Comparison of ENCODE assay signal across 8 cellular contexts in the genomic region with DNA sequence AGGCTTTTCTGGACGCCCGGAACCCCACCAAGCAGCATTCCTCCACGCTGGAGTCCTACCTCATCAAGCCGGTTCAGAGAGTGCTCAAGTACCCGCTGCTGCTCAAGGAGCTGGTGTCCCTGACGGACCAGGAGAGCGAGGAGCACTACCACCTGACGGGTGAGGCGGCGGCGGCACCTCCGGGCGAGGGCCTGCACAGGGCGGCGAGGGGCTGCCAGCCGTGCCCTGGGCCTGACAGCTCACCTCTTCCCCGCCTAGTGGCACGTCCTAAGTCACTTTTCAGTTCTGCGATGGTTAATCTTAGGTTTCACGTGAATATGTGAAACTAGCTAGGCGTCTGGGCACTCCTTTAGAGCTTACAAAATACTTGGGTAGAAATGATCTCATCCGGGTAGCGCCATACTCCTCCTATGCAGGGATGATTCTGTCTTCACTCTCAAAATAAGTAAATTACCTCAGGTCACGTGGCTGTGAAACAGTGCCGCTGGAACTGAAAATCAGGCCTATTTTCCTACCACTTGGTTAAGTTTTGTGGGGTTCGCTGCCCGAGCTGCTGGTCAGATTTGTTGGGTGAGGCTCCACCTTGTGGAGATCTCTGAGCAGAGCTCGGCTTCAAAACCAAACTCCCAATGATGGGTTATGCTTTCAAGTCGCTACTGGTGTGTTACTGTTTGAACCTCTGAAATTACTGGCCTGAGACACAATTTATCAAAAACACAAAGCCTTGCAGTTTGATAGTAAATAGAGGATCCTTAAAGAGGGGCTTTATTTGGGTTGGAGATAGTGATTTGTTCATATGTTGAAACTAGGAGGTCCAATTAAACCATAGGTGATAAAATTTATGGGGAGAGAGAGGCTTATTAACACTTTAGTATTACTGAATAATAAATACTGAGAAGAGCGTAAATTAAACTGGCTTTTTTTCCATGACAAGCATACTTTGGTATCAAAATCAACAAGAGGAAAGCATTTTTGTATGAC. TPM values are rescaled to one million over a fixed set of nuclear protein-coding genes. Genes with fewer than 3 reads are reported as not detected.
A peak's percentile ranks its signal among the peaks of the same experiment; 100 is the strongest.
DNase-seq lines count a peak whose midpoint lies in the region; ATAC-seq and TF ChIP-seq lines count a peak whose summit lies in the region.

No MANE protein-coding gene starts in this region.

- peak overlapping the region; percentile 34; the same call in 1 of the 2 replicates for H2BK20ac ChIP-seq in IMR-90 (ENCODE audit: low read depth, low read length)

- intact Hi-C loops in IMR-90 (cut with micrococcal nuclease) (loop anchor here (1.0 to 2.0 kb wide), 4 partner anchors 71 to 574 kb away; no protein-coding TSS in a partner anchor), left ventricle myocardium superior (cut with micrococcal nuclease) (loop anchor here (5.0 kb wide), 1 partner anchor 71 kb away; no protein-coding TSS in a partner anchor)

- no peak overlapping the region for H4K91ac ChIP-seq in IMR-90 (ENCODE audit: insufficient read depth, low read depth, low read length)

- H3K4me3 ChIP-seq in AG09309 (ENCODE audit: control insufficient read depth, low read depth, low read length) (no peak overlapping the region), IMR-90 (ENCODE audit: insufficient read depth, low read depth, low read length) (no peak overlapping the region), adipocyte (ENCODE audit: low read length) (no peak overlapping the region)

- peak overlapping the region in 1 of 2 experiments; percentile 46; a peak in 1 of 4 replicates for H4K8ac ChIP-seq in IMR-90 (ENCODE audit: low read depth in 2 of 2, low read length in 2 of 2)

- POLR2A ChIA-PET in IMR-90 (lab: Charles Lee; ENCODE audit: unreplicated experiment), result no interaction called here

- H3K79me1 ChIP-seq in IMR-90 (ENCODE audit: low read depth in 1 of 2, low read length in 2 of 2), result 0 out of 4 replicates have a peak, but pooled peaks cover 0 to 3% of the 10 kb centered on the region in 2 experiments

- ATAC-seq in IMR-90 (ENCODE audit: low read depth) (peak; percentile 86), left ventricle myocardium superior (peak; percentile 41), HG02973 (IDR thresholded peaks at IDR 0.05; ENCODE audit: unreplicated experiment) (no peak)

- H3K4ac ChIP-seq in IMR-90 (ENCODE audit: low read depth, low read length), result peak overlapping the region; percentile 79

- no peak for TF ChIP-seq POLR2A in IMR-90 (IDR thresholded peaks at IDR 0.05; ENCODE audit: low read depth, low read length)

- dilution Hi-C loops in IMR-90 (cut with HindIII; ENCODE audit: low sequenced_read_pairs, unreplicated experiment), result no loop called here

- no peak overlapping the region for H3K23ac ChIP-seq in IMR-90 (ENCODE audit: low read depth, low read length)

- peak; percentile 87 for TF ChIP-seq RAD21 in IMR-90 (IDR thresholded peaks at IDR 0.05; ENCODE audit: low read length)

- no peak overlapping the region for H2BK15ac ChIP-seq in IMR-90 (ENCODE audit: low read depth, low read length)

- peaks cover 11% of the 10 kb centered on the region; the same call in 1 of the 2 replicates for H3K9me1 ChIP-seq in IMR-90 (ENCODE audit: insufficient read depth, low read length)

- no peak overlapping the region for H2BK5ac ChIP-seq in IMR-90 (ENCODE audit: low read depth, low read length, poor library complexity, severe bottlenecking)

- BruUV-seq in IMR-90 (replicated peaks; lab: Mats Ljungman, UMichigan), result no TSS peak

- H4K20me1 ChIP-seq in IMR-90 (ENCODE audit: insufficient read depth, low read length), result no peaks in the 10 kb centered on the region

- in situ Hi-C loops in GM13976 (cut with MboI; ENCODE audit: low sequenced_read_pairs, unreplicated experiment) (loop anchor here (10.0 kb wide), 1 partner anchor 324 kb away; no protein-coding TSS in a partner anchor), IMR-90 (cut with MboI; ENCODE audit: low sequenced_read_pairs) (loop anchor here (5.0 to 10.0 kb wide), 2 partner anchors 71 to 574 kb away; no protein-coding TSS in a partner anchor)

- no peak overlapping the region for H3K14ac ChIP-seq in IMR-90 (replicated peaks; ENCODE audit: low read depth, low read length)

- H3K27me3 ChIP-seq in IMR-90 (ENCODE audit: control insufficient read depth, insufficient read depth, low read length), result no peaks in the 10 kb centered on the region
- no peaks in the 10 kb centered on the region for H3K27me3 ChIP-seq in adipocyte (replicated peaks; ENCODE audit: control insufficient read depth, insufficient read depth, low read length)

- H3K18ac ChIP-seq in IMR-90 (ENCODE audit: low read depth, low read length), result no peak overlapping the region

- no peak overlapping the region for H3K27ac ChIP-seq in IMR-90 (ENCODE audit: insufficient read depth, low read length)

- no peak overlapping the region for H3K9ac ChIP-seq in IMR-90 (ENCODE audit: low read depth, low read length)
- no peak overlapping the region for H3K9ac ChIP-seq in adipocyte (ENCODE audit: low read length)

- H3K36me3 ChIP-seq in IMR-90 (ENCODE audit: control insufficient read depth, insufficient read depth, low read length) (peaks cover 6% of the 10 kb centered on the region), adipocyte (ENCODE audit: control insufficient read depth, insufficient read depth, low read length, severe bottlenecking) (peaks cover 3% of the 10 kb centered on the region)

- H2BK120ac ChIP-seq in IMR-90 (ENCODE audit: low read depth, low read length), result no peak overlapping the region

- H2AFZ ChIP-seq in IMR-90 (replicated peaks; ENCODE audit: low read length, poor library complexity), result no peak overlapping the region

- no peak overlapping the region; the same call in 1 of the 2 replicates for H2AK5ac ChIP-seq in IMR-90 (ENCODE audit: low read depth, low read length)

- peaks cover 4% of the 10 kb centered on the region; the same call in 1 of the 2 replicates for H3K4me1 ChIP-seq in IMR-90 (ENCODE audit: control insufficient read depth, insufficient read depth, low read length)
- H3K4me1 ChIP-seq in adipocyte (ENCODE audit: control insufficient read depth, insufficient read depth, low read length), result peaks cover 5% of the 10 kb centered on the region

- H3K9me3 ChIP-seq in IMR-90 (ENCODE audit: control insufficient read depth, insufficient read depth, low read length) (no peaks in the 10 kb centered on the region), adipocyte (ENCODE audit: control insufficient read depth, low read length) (no peaks in the 10 kb centered on the region)

- no peak overlapping the region for H2AK9ac ChIP-seq in IMR-90 (replicated peaks; ENCODE audit: low read depth, low read length, poor library complexity)

- no peak overlapping the region for H3K56ac ChIP-seq in IMR-90 (ENCODE audit: extremely low read depth, insufficient read depth, low read length)

- 92% methylated on average over 7 of the region's 30 CpGs; no CpG with 5 or more reads in 1 of the 2 experiments for WGBS in IMR-90 (ENCODE audit: extremely low coverage in 2 of 2, insufficient read length in 1 of 2), 2 experiments

- peak; percentile 83 for TF ChIP-seq CTCF in AG09309 (IDR thresholded peaks at IDR 0.05; ENCODE audit: control insufficient read depth, insufficient read depth, low read depth, low read length, missing control alignments)
- TF ChIP-seq CTCF in GM13976 (IDR thresholded peaks at IDR 0.05; ENCODE audit: borderline replicate concordance, control extremely low read depth, extremely low read depth, insufficient read depth, missing control alignments), result peak; percentile 68
- peak; percentile 79 for TF ChIP-seq CTCF in IMR-90 (conservative IDR thresholded peaks at IDR 0.05; ENCODE audit: low read depth, low read length)

- no peak overlapping the region for H3K4me2 ChIP-seq in IMR-90 (ENCODE audit: low read depth, low read length)

- DNase-seq in AG09309 (ENCODE audit: low read depth), result peak; percentile 54
- DNase-seq in GM13976 (ENCODE audit: low spot score), result peak; percentile 76
- peak; percentile 77 for DNase-seq in IMR-90
- peak; percentile 72 for DNase-seq in adipocyte (ENCODE audit: low read depth)
- no peak for DNase-seq in left ventricle myocardium superior
- peak; percentile 48 for DNase-seq in retina
- DNase-seq in NCI-H345 treated with DMSO at 0.1 percent for 48 hours (lab: John Stamatoyannopoulos, UW; ENCODE audit: unreplicated experiment), result no peak

- CTCF ChIA-PET in IMR-90 (lab: Yijun Ruan, JAX), result interaction anchor here (0.7 to 2.1 kb wide), 7 partner anchors 18 to 573 kb away, joined by 3 to 15 read pairs (median 5); no protein-coding TSS in a partner anchor

- H4K5ac ChIP-seq in IMR-90 (ENCODE audit: low read depth, low read length), result no peak overlapping the region

TF ChIP-seq in IMR-90, 13 proteins besides CTCF, POLR2A, EP300 and RAD21:
- TF ChIP-seq, protein P1, sequence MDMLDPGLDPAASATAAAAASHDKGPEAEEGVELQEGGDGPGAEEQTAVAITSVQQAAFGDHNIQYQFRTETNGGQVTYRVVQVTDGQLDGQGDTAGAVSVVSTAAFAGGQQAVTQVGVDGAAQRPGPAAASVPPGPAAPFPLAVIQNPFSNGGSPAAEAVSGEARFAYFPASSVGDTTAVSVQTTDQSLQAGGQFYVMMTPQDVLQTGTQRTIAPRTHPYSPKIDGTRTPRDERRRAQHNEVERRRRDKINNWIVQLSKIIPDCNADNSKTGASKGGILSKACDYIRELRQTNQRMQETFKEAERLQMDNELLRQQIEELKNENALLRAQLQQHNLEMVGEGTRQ (IDR thresholded peaks at IDR 0.05; ENCODE audit: low read depth, low read length), result peak; percentile 47; the same call in 1 of the 2 replicates
- TF ChIP-seq CEBPB (IDR thresholded peaks at IDR 0.05; ENCODE audit: low read depth, low read length) (no peak), SMC3 (IDR thresholded peaks at IDR 0.05; ENCODE audit: low read depth, low read length) (peak; percentile 90), MXI1 (IDR thresholded peaks at IDR 0.05; ENCODE audit: borderline replicate concordance, low read depth, low read length) (no peak)

RNA-seq across cellular contexts. Expression of a gene that starts 15.5 kb away (rescaled TPM):
- not detected in 2 replicates for total RNA-seq in IMR-90 (2012; rRNA removed)
- not detected in 2 replicates for polyA plus RNA-seq in IMR-90 (2012; rRNA removed)
- 0.03 TPM in 1 of 2 replicates, not detected in the other for polyA plus RNA-seq in IMR-90 (2012; cell fraction: cytosol; rRNA removed)
- 0.10 TPM in 1 of 2 replicates, not detected in the other for polyA plus RNA-seq in IMR-90 (2012; cell fraction: nucleus; rRNA removed; ENCODE audit: low replicate concordance)
- not detected for total RNA-seq in left ventricle myocardium superior

Comparison
In these comparisons a context has a peak if more than half of its experiments do, and no peak if none do; other contexts are left out.
1. DNase-seq: peak in AG09309 (single experiment), GM13976 (single experiment), IMR-90 (single experiment), adipocyte (single experiment) and retina (single experiment); none in left ventricle myocardium superior (single experiment) and NCI-H345 treated with DMSO at 0.1 percent for 48 hours (single experiment).
2. Peak in every context shown above with its lines, with median percentiles within 50 percentile points of each other: CTCF ChIP-seq.